In the genomic region with DNA sequence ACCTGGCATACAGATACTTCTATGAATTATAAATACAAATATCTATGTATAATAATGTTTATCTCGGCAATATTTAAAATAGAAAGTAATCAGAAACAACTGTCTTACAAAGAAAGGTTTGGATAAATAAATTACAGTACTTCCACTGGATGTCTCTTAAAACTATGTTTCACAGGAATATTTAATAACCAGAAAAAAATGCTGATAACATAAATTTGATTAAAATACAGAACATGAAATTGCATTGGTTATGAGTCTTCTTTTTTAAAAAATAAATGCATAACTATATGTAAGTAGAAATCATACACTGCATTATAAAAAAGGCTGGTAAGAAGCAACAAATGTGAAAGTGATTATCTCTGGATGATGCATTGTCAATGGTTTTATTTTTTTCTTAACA, we compare ENCODE assay signal across 2 cellular contexts.
TF ChIP-seq lines count a peak whose summit lies in the region.

No MANE protein-coding gene starts in this region.

TF ChIP-seq in HepG2, 621 proteins besides CTCF, POLR2A, EP300 and RAD21:
- TF ChIP-seq, protein P1, sequence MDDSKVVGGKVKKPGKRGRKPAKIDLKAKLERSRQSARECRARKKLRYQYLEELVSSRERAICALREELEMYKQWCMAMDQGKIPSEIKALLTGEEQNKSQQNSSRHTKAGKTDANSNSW (CRISPR knock-in tag; IDR thresholded peaks at IDR 0.05; ENCODE audit: borderline replicate concordance), result no peak
- TF ChIP-seq RARA (CRISPR knock-in tag; IDR thresholded peaks at IDR 0.05) (no peak), MTF2 (CRISPR knock-in tag; IDR thresholded peaks at IDR 0.05; ENCODE audit: borderline replicate concordance) (no peak), NKX3-1 (CRISPR knock-in tag; IDR thresholded peaks at IDR 0.05) (no peak), MAFF (IDR thresholded peaks at IDR 0.05; ENCODE audit: low read depth, low read length) (peak; percentile 48; the same call in 1 of the 2 replicates), ZNF33A (CRISPR knock-in tag; IDR thresholded peaks at IDR 0.05; ENCODE audit: borderline replicate concordance) (no peak), NR2C2 (CRISPR knock-in tag; IDR thresholded peaks at IDR 0.05; ENCODE audit: borderline replicate concordance) (no peak), MAFK (conservative IDR thresholded peaks at IDR 0.05 in 1 of 2, IDR thresholded peaks at IDR 0.05 in 1 of 2; ENCODE audit: low read length in 2 of 2) (peak in 1 of 2 experiments; percentile 66; a peak in 3 of 4 replicates)

TF ChIP-seq in IMR-90, 13 proteins besides CTCF, POLR2A, EP300 and RAD21:
- TF ChIP-seq SMC3 (IDR thresholded peaks at IDR 0.05; ENCODE audit: low read depth, low read length) (no peak), MAFK (IDR thresholded peaks at IDR 0.05; ENCODE audit: low read depth, low read length) (peak; percentile 30; the same call in 1 of the 2 replicates), NFE2L2 (IDR thresholded peaks at IDR 0.05; ENCODE audit: low read depth, low read length) (no peak), CHD1 (IDR thresholded peaks at IDR 0.05; ENCODE audit: low read depth, low read length) (no peak), MXI1 (IDR thresholded peaks at IDR 0.05; ENCODE audit: borderline replicate concordance, low read depth, low read length) (no peak), MAZ (IDR thresholded peaks at IDR 0.05; ENCODE audit: borderline replicate concordance, low read depth, low read length) (no peak)
